In the genomic region with DNA sequence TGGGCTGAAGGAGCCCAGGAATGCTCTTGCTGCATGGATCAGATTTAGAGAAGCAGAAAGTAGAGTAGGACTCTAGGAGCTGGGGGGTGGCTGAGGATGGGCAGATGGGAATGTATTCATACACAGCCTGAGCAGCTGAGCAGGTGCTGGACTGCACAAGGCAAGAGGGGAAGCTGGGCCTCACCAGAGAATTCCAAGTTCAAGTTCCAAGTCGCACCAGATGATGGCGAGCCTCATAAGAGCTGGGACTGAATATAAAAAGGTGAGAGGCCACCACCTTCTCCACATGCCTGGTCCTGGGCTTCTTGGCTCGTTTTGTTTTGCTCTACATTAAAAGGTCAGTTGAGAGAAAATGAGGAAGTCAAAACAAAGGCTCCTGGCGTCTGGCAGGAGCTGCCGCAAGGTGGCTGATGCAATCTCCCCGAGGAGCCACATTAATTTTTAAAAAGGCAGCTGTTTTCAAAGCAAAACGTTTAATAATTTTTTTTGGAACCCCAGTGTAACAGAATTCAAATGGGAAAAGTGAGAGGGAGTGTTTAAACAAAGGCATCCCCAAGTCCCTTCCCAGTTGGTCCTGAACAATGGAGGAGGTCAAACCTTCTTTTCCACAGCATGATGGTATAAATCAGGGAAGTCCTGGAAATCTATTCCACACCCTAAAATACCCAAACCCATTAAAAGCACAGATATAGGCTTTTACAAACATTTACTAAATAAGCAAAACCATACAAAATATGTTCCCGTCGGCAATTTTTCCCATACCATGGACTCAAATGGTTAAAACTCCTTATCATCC, we compare ENCODE assay signal across 8 cellular contexts. TPM values are rescaled to one million over a fixed set of nuclear protein-coding genes. Genes with fewer than 3 reads are reported as not detected.
A peak's percentile ranks its signal among the peaks of the same experiment; 100 is the strongest.
DNase-seq lines count a peak whose midpoint lies in the region; ATAC-seq lines count a peak whose summit lies in the region.

No MANE protein-coding gene starts in this region.

- H3K4ac ChIP-seq in mesendoderm (ENCODE audit: low read depth, low read length): no peak overlapping the region

- no peak overlapping the region for H2BK120ac ChIP-seq in mesendoderm (ENCODE audit: low read depth, low read length)

- H2BK5ac ChIP-seq in mesendoderm (ENCODE audit: low read length): peak overlapping the region; percentile 58

- peaks cover 43 to 75% (median 59%) of the 10 kb centered on the region in 11 experiments for H3K9me3 ChIP-seq in BLaER1 treated with 17β-estradiol and CSF1 and Interleukin-3, amounts not matched to agents 10 nM and 100 nM (replicated peaks in 1 of 11)
- peaks cover 10% of the 10 kb centered on the region for H3K9me3 ChIP-seq in adipocyte (ENCODE audit: control insufficient read depth, low read length)

- peak overlapping the region; percentile 38 for H2AK5ac ChIP-seq in mesendoderm (ENCODE audit: low read length)

- WGBS in mesendoderm (ENCODE audit: extremely low coverage, insufficient coverage, low lambda C conversion rate): no CpG with 5 or more reads among the region's 9 CpGs

- H3K4me1 ChIP-seq in BLaER1 treated with 17β-estradiol and CSF1 and Interleukin-3, amounts not matched to agents 10 nM and 100 nM: peaks cover 29 to 44% (median 35%) of the 10 kb centered on the region in 10 experiments
- H3K4me1 ChIP-seq in adipocyte (ENCODE audit: control insufficient read depth, insufficient read depth, low read length): peaks cover 65% of the 10 kb centered on the region
- H3K4me1 ChIP-seq in mesendoderm (ENCODE audit: control insufficient read depth, low read depth, low read length): peaks cover 5% of the 10 kb centered on the region

- H3K27me3 ChIP-seq in BLaER1 treated with 17β-estradiol and CSF1 and Interleukin-3, amounts not matched to agents 10 nM and 100 nM: no peaks in the 10 kb centered on the region
- H3K27me3 ChIP-seq in adipocyte (replicated peaks; ENCODE audit: control insufficient read depth, insufficient read depth, low read length) (no peaks in the 10 kb centered on the region), mesendoderm (ENCODE audit: insufficient read depth, low read length, poor library complexity) (no peaks in the 10 kb centered on the region)

- H3K23ac ChIP-seq in mesendoderm (ENCODE audit: low read length): no peak overlapping the region

- peak overlapping the region; percentile 59 to 89 (median 84); a peak in 21 of 22 replicates for H3K27ac ChIP-seq in BLaER1 treated with 17β-estradiol and CSF1 and Interleukin-3, amounts not matched to agents 10 nM and 100 nM
- peak overlapping the region; percentile 48 for H3K27ac ChIP-seq in mesendoderm (ENCODE audit: low read depth, low read length)

- H4K5ac ChIP-seq in mesendoderm (ENCODE audit: low read length): no peak overlapping the region

- peak overlapping the region; percentile 71 for H3K56ac ChIP-seq in mesendoderm (ENCODE audit: low read length)

- peak overlapping the region; percentile 13 for H3K18ac ChIP-seq in mesendoderm (ENCODE audit: low read length)

- H3K36me3 ChIP-seq in BLaER1 treated with 17β-estradiol and CSF1 and Interleukin-3, amounts not matched to agents 10 nM and 100 nM: peaks cover 67 to 77% (median 73%) of the 10 kb centered on the region in 11 experiments
- peaks cover 45% of the 10 kb centered on the region for H3K36me3 ChIP-seq in adipocyte (ENCODE audit: control insufficient read depth, insufficient read depth, low read length, severe bottlenecking)
- H3K36me3 ChIP-seq in mesendoderm (ENCODE audit: control insufficient read depth, insufficient read depth, low read length): peaks cover 2% of the 10 kb centered on the region

- no peak overlapping the region for H4K8ac ChIP-seq in mesendoderm (ENCODE audit: low read depth, low read length)

- ATAC-seq in HG03442 (IDR thresholded peaks at IDR 0.05; ENCODE audit: unreplicated experiment): peak; percentile 29

- DNase-seq in adipocyte (ENCODE audit: low read depth) (no peak), mesendoderm (peak; percentile 46), foreskin melanocyte (no peak), NCI-H1694 (lab: John Stamatoyannopoulos, UW) (no peak)
- DNase-seq in activated CD4-positive, alpha-beta T cell treated with anti-CD3 and anti-CD28 coated beads for 4 hours: no peak
- DNase-seq in stimulated activated CD4-positive, alpha-beta T cell treated with anti-CD3 and anti-CD28 coated beads, Interleukin-4, amount 100 ng/mL, for 4 hours: no peak

- no peak overlapping the region for H2BK15ac ChIP-seq in mesendoderm (replicated peaks; ENCODE audit: low read depth)

- H4K20me1 ChIP-seq in BLaER1 treated with 17β-estradiol and CSF1 and Interleukin-3, amounts not matched to agents 10 nM and 100 nM: peaks cover 0 to 17% (median 0%) of the 10 kb centered on the region in 11 experiments; a peak in 4 of 22 replicates

- no peaks in the 10 kb centered on the region for H3K79me1 ChIP-seq in mesendoderm (ENCODE audit: low read length)

- H3K9ac ChIP-seq in BLaER1 treated with 17β-estradiol and CSF1 and Interleukin-3, amounts not matched to agents 10 nM and 100 nM: peak overlapping the region; percentile 54 to 71 (median 67)
- H3K9ac ChIP-seq in adipocyte (ENCODE audit: low read length) (peak overlapping the region; percentile 46), mesendoderm (ENCODE audit: low read length) (no peak overlapping the region)

- H3K4me2 ChIP-seq in BLaER1 treated with 17β-estradiol and CSF1 and Interleukin-3, amounts not matched to agents 10 nM and 100 nM: peak overlapping the region; percentile 58 to 93 (median 80)
- H3K4me2 ChIP-seq in mesendoderm (ENCODE audit: low read length): no peak overlapping the region

- H3K79me2 ChIP-seq in mesendoderm (ENCODE audit: control insufficient read depth, insufficient read depth, low read length): no peaks in the 10 kb centered on the region

- peak overlapping the region in 7 of 10 experiments; percentile 0 to 36 (median 23); a peak in 7 of 20 replicates for H3K4me3 ChIP-seq in BLaER1 treated with 17β-estradiol and CSF1 and Interleukin-3, amounts not matched to agents 10 nM and 100 nM
- peak overlapping the region; percentile 37 for H3K4me3 ChIP-seq in adipocyte (ENCODE audit: low read length)
- no peak overlapping the region for H3K4me3 ChIP-seq in mesendoderm (ENCODE audit: low read length)

RNA-seq across cellular contexts. Expression of gene CYREN, which starts 9.5 kb away (rescaled TPM):
- polyA plus RNA-seq in mesendoderm (2013, experiment 1 of 2): 32.4 TPM
- polyA plus RNA-seq in mesendoderm (2013, experiment 2 of 2): 31.9 TPM

RNA-seq across cellular contexts. Expression of gene TMEM140, which starts 13.2 kb away (rescaled TPM):
- polyA plus RNA-seq in mesendoderm (2013, experiment 1 of 2): not detected
- polyA plus RNA-seq in mesendoderm (2013, experiment 2 of 2): not detected

RNA-seq across cellular contexts. Expression of gene WDR91, which starts 50.3 kb away (rescaled TPM):
- polyA plus RNA-seq in mesendoderm (2013, experiment 1 of 2): 4.4 TPM
- 4.7 TPM for polyA plus RNA-seq in mesendoderm (2013, experiment 2 of 2)
